ENCODE assay signal across 13 cellular contexts in the genomic region with DNA sequence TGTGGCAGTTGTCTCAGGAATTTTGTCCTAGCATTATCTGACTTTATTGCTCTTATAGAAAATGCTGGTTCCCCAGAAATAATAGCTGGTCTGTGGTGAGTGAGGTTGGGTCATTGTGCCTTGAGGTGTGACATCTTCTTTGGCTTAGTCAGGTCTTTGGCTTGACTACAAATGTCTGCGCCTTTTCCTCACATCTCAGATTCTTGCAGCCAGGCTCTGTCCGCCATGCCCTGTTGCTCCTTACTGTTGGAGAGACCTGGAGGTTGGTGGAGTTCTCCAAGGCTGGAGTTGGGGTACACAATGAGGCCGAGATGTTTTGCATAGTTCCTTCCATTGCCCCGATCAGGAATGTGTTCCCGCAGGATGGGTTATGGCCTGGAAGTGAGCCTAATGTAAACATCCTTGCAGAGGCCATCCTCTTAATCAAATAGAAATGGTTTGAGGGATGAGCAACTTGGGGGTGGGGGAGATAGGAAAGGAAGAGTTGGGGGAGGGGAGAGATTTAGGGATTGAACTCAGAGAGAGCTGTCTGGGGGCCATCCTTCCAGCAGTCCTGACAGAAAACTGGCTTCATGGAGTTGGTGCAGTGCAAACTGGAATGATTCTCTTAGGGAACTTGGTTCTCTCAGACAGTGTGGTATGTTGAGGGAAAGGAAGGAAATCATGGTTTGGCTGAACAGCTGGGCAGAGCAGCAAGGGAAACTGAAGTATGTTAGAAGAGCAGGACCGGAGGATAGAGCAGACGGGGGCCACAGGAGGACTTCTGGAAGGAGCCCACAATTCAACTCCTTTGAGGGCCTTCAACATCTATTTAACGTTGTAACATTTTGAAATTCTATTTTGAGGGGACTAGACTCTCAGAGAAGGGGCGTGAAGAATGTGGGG. TPM values are rescaled to one million over a fixed set of nuclear protein-coding genes. Genes with fewer than 3 reads are reported as not detected.
A peak's percentile ranks its signal among the peaks of the same experiment; 100 is the strongest.
DNase-seq lines count a peak whose midpoint lies in the region; ATAC-seq and TF ChIP-seq lines count a peak whose summit lies in the region.
"Had no signal": no experiment of that assay in that cellular context is flagged by ENCODE, and none has a peak within 500 bp of the region (broad histone marks: within the 10 kb centered on the region; RNA-seq: fewer than 3 reads in every experiment).

No MANE protein-coding gene starts in this region.

- H3K18ac ChIP-seq in mesendoderm (ENCODE audit: low read length): no peak overlapping the region

- TF ChIP-seq CTCF in LNCaP clone FGC (IDR thresholded peaks at IDR 0.05; ENCODE audit: control insufficient read depth, extremely low read depth, insufficient read depth) (no peak), tibial artery (IDR thresholded peaks at IDR 0.05) (no peak)

- H3K4me3 Mint-ChIP-seq in effector memory CD8-positive, alpha-beta T cell: peak overlapping the region in 1 of 2 donors; percentile 70
- peak overlapping the region; percentile 17 to 75 (median 50) for H3K4me3 Mint-ChIP-seq in naive B cell

- no peak overlapping the region for H3K56ac ChIP-seq in mesendoderm (ENCODE audit: low read length)

- H3K27me3 Mint-ChIP-seq in effector memory CD8-positive, alpha-beta T cell: peaks cover 32 to 60% of the 10 kb centered on the region in 2 donors
- peaks cover 11 to 53% (median 34%) of the 10 kb centered on the region in 3 donors for H3K27me3 Mint-ChIP-seq in naive B cell

- H3K36me3 ChIP-seq in tibial artery: peaks cover 26 to 49% (median 27%) of the 10 kb centered on the region in 3 donors
- no peaks in the 10 kb centered on the region for H3K36me3 ChIP-seq in mesendoderm (ENCODE audit: control insufficient read depth, insufficient read depth, low read length)
- H3K36me3 ChIP-seq: ovary had no signal

- peaks cover 40% of the 10 kb centered on the region for H3K36me3 Mint-ChIP-seq in effector memory CD8-positive, alpha-beta T cell (ENCODE audit: insufficient read depth)
- peaks cover 0 to 14% of the 10 kb centered on the region in 2 donors for H3K36me3 Mint-ChIP-seq in naive B cell

- H3K27ac ChIP-seq in tibial artery: peak overlapping the region; percentile 72 to 78
- no peak overlapping the region for H3K27ac ChIP-seq in mesendoderm (ENCODE audit: low read depth, low read length)

- H2BK15ac ChIP-seq in mesendoderm (replicated peaks; ENCODE audit: low read depth): no peak overlapping the region

- no peaks in the 10 kb centered on the region for H3K9me3 Mint-ChIP-seq in effector memory CD8-positive, alpha-beta T cell
- peaks cover 0 to 2% (median 0%) of the 10 kb centered on the region in 7 donors for H3K9me3 Mint-ChIP-seq in naive B cell

- peak overlapping the region in 1 of 2 donors; percentile 85 for H3K27ac Mint-ChIP-seq in effector memory CD8-positive, alpha-beta T cell
- peak overlapping the region in 1 of 6 donors; percentile 11 for H3K27ac Mint-ChIP-seq in naive B cell

- no peak overlapping the region for H4K8ac ChIP-seq in mesendoderm (ENCODE audit: low read depth, low read length)

- no peaks in the 10 kb centered on the region for H3K27me3 ChIP-seq in tibial artery
- no peaks in the 10 kb centered on the region for H3K27me3 ChIP-seq in mesendoderm (ENCODE audit: insufficient read depth, low read length, poor library complexity)
- H3K27me3 ChIP-seq: ovary had no signal

- peaks cover 10 to 58% of the 10 kb centered on the region in 2 donors for H3K4me1 Mint-ChIP-seq in effector memory CD8-positive, alpha-beta T cell (ENCODE audit: low read depth in 2 of 2)
- peaks cover 25 to 60% (median 44%) of the 10 kb centered on the region in 3 donors for H3K4me1 Mint-ChIP-seq in naive B cell

- peak; percentile 48 for ATAC-seq in effector memory CD8-positive, alpha-beta T cell (replicated peaks)
- ATAC-seq in naive B cell (ENCODE audit: low read depth in 2 of 2) (no peak), GM21786 (IDR thresholded peaks at IDR 0.05; ENCODE audit: unreplicated experiment) (no peak)

- H3K4me1 ChIP-seq in tibial artery: peaks cover 0 to 100% (median 92%) of the 10 kb centered on the region in 4 donors
- no peaks in the 10 kb centered on the region for H3K4me1 ChIP-seq in mesendoderm (ENCODE audit: control insufficient read depth, low read depth, low read length)

- H2BK120ac ChIP-seq in mesendoderm (ENCODE audit: low read depth, low read length): no peak overlapping the region

- H2BK5ac ChIP-seq in mesendoderm (ENCODE audit: low read length): no peak overlapping the region

- no peaks in the 10 kb centered on the region for H3K79me1 ChIP-seq in mesendoderm (ENCODE audit: low read length)

- intact Hi-C loops in tibial artery (cut with DNase I; ENCODE audit: low total_unique reads): no loop called here

- H2AK5ac ChIP-seq in mesendoderm (ENCODE audit: low read length): no peak overlapping the region

- H3K79me2 ChIP-seq in mesendoderm (ENCODE audit: control insufficient read depth, insufficient read depth, low read length): no peaks in the 10 kb centered on the region

- H3K9me3 ChIP-seq in tibial artery: no peaks in the 10 kb centered on the region
- H3K9me3 ChIP-seq: ovary had no signal

- H3K4me2 ChIP-seq in mesendoderm (ENCODE audit: low read length): no peak overlapping the region

- no CpG with 5 or more reads among the region's 9 CpGs for WGBS in mesendoderm (ENCODE audit: extremely low coverage, insufficient coverage, low lambda C conversion rate)

- H3K9ac ChIP-seq in mesendoderm (ENCODE audit: low read length): no peak overlapping the region

- no peak overlapping the region for H3K4ac ChIP-seq in mesendoderm (ENCODE audit: low read depth, low read length)

- no peak overlapping the region for H4K5ac ChIP-seq in mesendoderm (ENCODE audit: low read length)

- H3K4me3 ChIP-seq in LNCaP clone FGC (ENCODE audit: low read depth, low read length) (peak overlapping the region; percentile 17), tibial artery (peak overlapping the region in 1 of 2 donors; percentile 35), mesendoderm (ENCODE audit: low read length) (no peak overlapping the region)
- H3K4me3 ChIP-seq: ovary had no signal

- H3K23ac ChIP-seq in mesendoderm (ENCODE audit: low read length): no peak overlapping the region

- DNase-seq in LNCaP clone FGC (ENCODE audit: low read depth) (no peak), naive B cell (no peak), tibial artery (no peak), mesendoderm (no peak), NCI-H510A treated with DMSO at 0.1 percent for 48 hours (lab: John Stamatoyannopoulos, UW) (no peak)
- DNase-seq in effector memory CD8-positive, alpha-beta T cell: no peak
- DNase-seq in stimulated activated CD4-positive, alpha-beta T cell treated with anti-CD3 and anti-CD28 coated beads, Interleukin-4, amount 100 ng/mL, for 4 hours: no peak
- DNase-seq: amniotic stem cell; cortex of kidney; stimulated activated CD4-positive, alpha-beta T cell treated with anti-CD3 and anti-CD28 coated beads, Interleukin-15, amount 100 ng/mL, for 24 hours had no signal

RNA-seq across cellular contexts. Expression of gene ZBTB16, which starts 49.9 kb away (rescaled TPM):
- polyA plus RNA-seq in naive B cell (ENCODE audit: low read depth in 6 of 6): 100 to 1,000 TPM in 2 of 6 donors, 10 to 100 TPM in 3, 1 to 10 TPM in 1; 10.0 to 178 (median 50.5) TPM
- polyA plus RNA-seq in mesendoderm (2013, experiment 1 of 2): not detected
- polyA plus RNA-seq in mesendoderm (2013, experiment 2 of 2): 0.03 TPM
- polyA plus RNA-seq: fibroblast of lung had no signal
